Comparison of ENCODE assay signal across 28 cellular contexts in the genomic region with DNA sequence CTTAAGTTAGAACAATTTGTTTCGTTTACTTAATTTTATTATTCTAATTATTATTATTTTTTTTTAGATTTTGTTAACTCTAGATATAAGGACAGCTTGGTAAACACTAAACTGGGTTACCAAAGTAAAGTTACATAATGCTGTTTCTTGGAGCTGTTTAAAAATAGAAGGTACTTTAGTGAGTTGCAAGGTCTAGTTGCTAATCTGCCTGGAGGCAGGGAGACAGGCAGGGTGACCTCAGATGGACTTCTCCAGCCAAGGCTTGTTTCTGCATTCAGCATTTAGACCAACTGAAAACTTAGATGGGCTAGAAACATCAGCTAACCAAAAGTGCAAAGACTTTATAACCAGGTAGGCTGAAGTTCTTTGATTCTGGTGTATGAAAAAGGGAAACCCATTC.
"Had no signal": no experiment of that assay in that cellular context is flagged by ENCODE, and none has a peak within 500 bp of the region (broad histone marks: within the 10 kb centered on the region; RNA-seq: fewer than 3 reads in every experiment).

No MANE protein-coding gene starts in this region.

- DNase-seq: islet precursor cell; mesendoderm; naive B cell; natural killer cell; nephron progenitor cell; occipital lobe; psoas muscle; right cardiac atrium; stimulated activated CD4-positive, alpha-beta T cell treated with anti-CD3 and anti-CD28 coated beads, Interleukin-12 subunit alpha, Interleukin-12 subunit beta, amount 100 ng/mL, for 4 hours; stimulated activated CD4-positive, alpha-beta T cell treated with anti-CD3 and anti-CD28 coated beads, Interleukin-15, amount 100 ng/mL, for 24 hours; stimulated activated CD4-positive, alpha-beta T cell treated with anti-CD3 and anti-CD28 coated beads, Interleukin-2, amount 100 ng/mL, for 24 hours; stimulated activated CD4-positive, alpha-beta T cell treated with anti-CD3 and anti-CD28 coated beads, Interleukin-4, amount 100 ng/mL, for 1 hour; stimulated activated naive B cell treated with anti-CD40 and anti-IgM and Interleukin-4, amounts not matched to agents 10 μg/mL and 1 μg/mL and 100 μg/mL, for 72 hours; stimulated activated naive CD8-positive, alpha-beta T cell treated with anti-CD3 and anti-CD28 coated beads, Interleukin-15, Interleukin-2, amounts not matched to agents 100 U/mL and 50 U/mL, for 24 hours; stomach; testis; thyroid gland; transverse colon; upper lobe of left lung had no signal

- H3K4me3 ChIP-seq: hepatocyte, lung, neural progenitor cell, psoas muscle, skin epidermis, stomach, testis, thyroid gland, transverse colon, upper lobe of left lung, vagina had no signal

- H3K9ac ChIP-seq: neural progenitor cell, parathyroid adenoma had no signal

- ATAC-seq: left lobe of liver; natural killer cell; sciatic nerve; stimulated activated naive B cell treated with anti-CD40 and anti-IgM and Interleukin-4, amounts not matched to agents 10 μg/mL and 1 μg/mL and 100 μg/mL, for 72 hours; stimulated activated naive CD8-positive, alpha-beta T cell treated with anti-CD3 and anti-CD28 coated beads, Interleukin-15, Interleukin-2, amounts not matched to agents 100 U/mL and 50 U/mL, for 24 hours had no signal

- H3K4me1 ChIP-seq: neural progenitor cell, parathyroid adenoma, psoas muscle, testis, thyroid gland, transverse colon, upper lobe of left lung, vagina had no signal

- H3K27me3 ChIP-seq: hepatocyte, neural progenitor cell, neutrophil, stomach, testis, thyroid gland, transverse colon, upper lobe of left lung, vagina had no signal

- H3K27ac ChIP-seq: hepatocyte, neural progenitor cell, neutrophil, parathyroid adenoma, psoas muscle, skin epidermis, stomach, testis, thyroid gland, transverse colon, upper lobe of left lung, vagina had no signal

- H2AFZ ChIP-seq: hepatocyte, neural progenitor cell, parathyroid adenoma had no signal

- H3K4me2 ChIP-seq: hepatocyte, neural progenitor cell had no signal

- H3K9me3 ChIP-seq: neutrophil, psoas muscle, stomach, testis, thyroid gland, transverse colon, upper lobe of left lung, vagina had no signal

- H3K79me2 ChIP-seq: hepatocyte, parathyroid adenoma had no signal

- H3K36me3 ChIP-seq: neural progenitor cell, neutrophil, stomach, thyroid gland, transverse colon, upper lobe of left lung, vagina had no signal
